35 cellular contexts compared by ENCODE assay signal in the genomic region with DNA sequence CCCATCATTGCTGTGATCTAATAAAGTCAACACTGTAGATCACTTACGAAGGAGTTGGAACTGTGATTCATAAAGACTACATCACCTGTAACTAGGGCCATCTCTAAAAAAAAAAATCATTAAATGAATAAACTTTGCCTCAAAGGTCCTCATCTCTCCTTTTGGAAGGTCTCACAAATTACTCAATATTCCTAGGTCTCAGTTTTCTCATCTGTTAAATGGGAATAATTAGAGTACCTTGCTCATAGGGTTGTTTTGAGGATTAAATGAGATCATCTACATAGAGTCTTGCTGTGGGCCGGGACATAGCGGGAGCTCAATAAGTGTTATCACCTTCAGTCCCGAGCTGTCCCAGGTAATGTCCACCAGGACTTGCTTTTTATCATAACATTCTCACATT.
"Had no signal": no experiment of that assay in that cellular context is flagged by ENCODE, and none has a peak within 500 bp of the region (broad histone marks: within the 10 kb centered on the region; RNA-seq: fewer than 3 reads in every experiment).

No MANE protein-coding gene starts in this region.

- H3K36me3 ChIP-seq: adrenal gland, brain microvascular endothelial cell, breast epithelium, cardiac muscle cell had no signal

- H3K27ac ChIP-seq: adrenal gland, body of pancreas, brain microvascular endothelial cell, breast epithelium, cardiac muscle cell, VCaP had no signal

- H3K4me3 ChIP-seq: adrenal gland, body of pancreas, breast epithelium, cardiac muscle cell had no signal

- DNase-seq: activated B cell treated with CpG ODN at 0.5 μM for 24 hours; activated CD4-positive, alpha-beta memory T cell treated with anti-CD3 and anti-CD28 coated beads for 36 hours; activated CD4-positive, alpha-beta T cell treated with anti-CD3 and anti-CD28 coated beads for 4 hours; activated CD4-positive, alpha-beta T cell treated with anti-CD3 and anti-CD28 coated beads, Interleukin-2, amount 10 ng/mL, durations not matched to agents 24 days and 14 days; activated CD4-positive, alpha-beta T cell treated with anti-CD3 and anti-CD28 coated beads, Interleukin-2, amount 50 U/mL, for 1 hour; activated CD4-positive, alpha-beta T cell treated with anti-CD3 and anti-CD28 coated beads, Interleukin-2, amount 50 U/mL, for 4 hours; activated CD4-positive, CD25-positive, alpha-beta regulatory T cell treated with anti-CD3 and anti-CD28 coated beads, Interleukin-2, amount 50 U/mL, for 72 hours; activated CD8-positive, alpha-beta memory T cell treated with anti-CD3 and anti-CD28 coated beads, Interleukin-2, amount 50 U/mL, for 4 hours; activated CD8-positive, alpha-beta T cell treated with anti-CD3 and anti-CD28 coated beads for 36 hours; activated effector memory CD4-positive, alpha-beta T cell treated with anti-CD3 and anti-CD28 coated beads, Interleukin-2, amount 50 U/mL, for 16 hours; activated gamma-delta T cell treated with Interleukin-2 at 50 U/mL for 16 hours; activated naive CD4-positive, alpha-beta T cell; activated naive CD4-positive, alpha-beta T cell treated with anti-CD3 and anti-CD28 coated beads for 36 hours; activated naive CD4-positive, alpha-beta T cell treated with anti-CD3 and anti-CD28 coated beads, Interleukin-2, amount 50 U/mL, for 16 hours; activated naive CD8-positive, alpha-beta T cell treated with anti-CD3 and anti-CD28 coated beads for 36 hours; activated T-cell treated with anti-CD3 and anti-CD28 coated beads for 4 hours; activated T-cell treated with anti-CD3 and anti-CD28 coated beads, Interleukin-2, amount 50 U/mL, for 1 hour; activated T-cell treated with anti-CD3 and anti-CD28 coated beads, Interleukin-2, amount 50 U/mL, for 4 hours; activated T-cell treated with anti-CD3 and anti-CD28 coated beads, Interleukin-2, amount 50 U/mL, for 72 hours; adrenal gland; amniotic stem cell; aorta; body of pancreas; brain microvascular endothelial cell; caudate nucleus; cerebellar nuclear complex; T-helper 2 cell; T-helper 9 cell had no signal

- H3K9me3 ChIP-seq: adrenal gland, body of pancreas, breast epithelium had no signal

- ATAC-seq: activated CD8-positive, alpha-beta T cell treated with anti-CD3 and anti-CD28 coated beads for 36 hours; activated naive CD4-positive, alpha-beta T cell treated with anti-CD3 and anti-CD28 coated beads, Interleukin-2, amount 50 U/mL, for 72 hours; activated T-cell treated with anti-CD3 and anti-CD28 coated beads, Interleukin-2, amount 50 U/mL, for 4 hours; activated T-cell treated with anti-CD3 and anti-CD28 coated beads, Interleukin-2, amount 50 U/mL, for 72 hours; activated T-helper 17 cell treated with anti-CD3 and anti-CD28 coated beads, Interleukin-2, amount 50 U/mL, for 72 hours; body of pancreas had no signal

- H3K27me3 ChIP-seq: adrenal gland, body of pancreas, brain microvascular endothelial cell, breast epithelium, cardiac muscle cell had no signal

- H3K4me1 ChIP-seq: adrenal gland, breast epithelium had no signal

- FAIRE-seq: astrocyte, TTC549 had no signal
